ENCODE assay signal across 1 cellular context in genomic region chr1:205456868-205457724, GRCh38.
A peak's percentile ranks its signal among the peaks of the same experiment; 100 is the strongest.
TF ChIP-seq lines count a peak whose summit lies in the region.

No MANE protein-coding gene starts in this region.

TF ChIP-seq in GM23338, 12 proteins besides CTCF, POLR2A, EP300 and RAD21 (continued from another document):
- TF ChIP-seq, protein P1, sequence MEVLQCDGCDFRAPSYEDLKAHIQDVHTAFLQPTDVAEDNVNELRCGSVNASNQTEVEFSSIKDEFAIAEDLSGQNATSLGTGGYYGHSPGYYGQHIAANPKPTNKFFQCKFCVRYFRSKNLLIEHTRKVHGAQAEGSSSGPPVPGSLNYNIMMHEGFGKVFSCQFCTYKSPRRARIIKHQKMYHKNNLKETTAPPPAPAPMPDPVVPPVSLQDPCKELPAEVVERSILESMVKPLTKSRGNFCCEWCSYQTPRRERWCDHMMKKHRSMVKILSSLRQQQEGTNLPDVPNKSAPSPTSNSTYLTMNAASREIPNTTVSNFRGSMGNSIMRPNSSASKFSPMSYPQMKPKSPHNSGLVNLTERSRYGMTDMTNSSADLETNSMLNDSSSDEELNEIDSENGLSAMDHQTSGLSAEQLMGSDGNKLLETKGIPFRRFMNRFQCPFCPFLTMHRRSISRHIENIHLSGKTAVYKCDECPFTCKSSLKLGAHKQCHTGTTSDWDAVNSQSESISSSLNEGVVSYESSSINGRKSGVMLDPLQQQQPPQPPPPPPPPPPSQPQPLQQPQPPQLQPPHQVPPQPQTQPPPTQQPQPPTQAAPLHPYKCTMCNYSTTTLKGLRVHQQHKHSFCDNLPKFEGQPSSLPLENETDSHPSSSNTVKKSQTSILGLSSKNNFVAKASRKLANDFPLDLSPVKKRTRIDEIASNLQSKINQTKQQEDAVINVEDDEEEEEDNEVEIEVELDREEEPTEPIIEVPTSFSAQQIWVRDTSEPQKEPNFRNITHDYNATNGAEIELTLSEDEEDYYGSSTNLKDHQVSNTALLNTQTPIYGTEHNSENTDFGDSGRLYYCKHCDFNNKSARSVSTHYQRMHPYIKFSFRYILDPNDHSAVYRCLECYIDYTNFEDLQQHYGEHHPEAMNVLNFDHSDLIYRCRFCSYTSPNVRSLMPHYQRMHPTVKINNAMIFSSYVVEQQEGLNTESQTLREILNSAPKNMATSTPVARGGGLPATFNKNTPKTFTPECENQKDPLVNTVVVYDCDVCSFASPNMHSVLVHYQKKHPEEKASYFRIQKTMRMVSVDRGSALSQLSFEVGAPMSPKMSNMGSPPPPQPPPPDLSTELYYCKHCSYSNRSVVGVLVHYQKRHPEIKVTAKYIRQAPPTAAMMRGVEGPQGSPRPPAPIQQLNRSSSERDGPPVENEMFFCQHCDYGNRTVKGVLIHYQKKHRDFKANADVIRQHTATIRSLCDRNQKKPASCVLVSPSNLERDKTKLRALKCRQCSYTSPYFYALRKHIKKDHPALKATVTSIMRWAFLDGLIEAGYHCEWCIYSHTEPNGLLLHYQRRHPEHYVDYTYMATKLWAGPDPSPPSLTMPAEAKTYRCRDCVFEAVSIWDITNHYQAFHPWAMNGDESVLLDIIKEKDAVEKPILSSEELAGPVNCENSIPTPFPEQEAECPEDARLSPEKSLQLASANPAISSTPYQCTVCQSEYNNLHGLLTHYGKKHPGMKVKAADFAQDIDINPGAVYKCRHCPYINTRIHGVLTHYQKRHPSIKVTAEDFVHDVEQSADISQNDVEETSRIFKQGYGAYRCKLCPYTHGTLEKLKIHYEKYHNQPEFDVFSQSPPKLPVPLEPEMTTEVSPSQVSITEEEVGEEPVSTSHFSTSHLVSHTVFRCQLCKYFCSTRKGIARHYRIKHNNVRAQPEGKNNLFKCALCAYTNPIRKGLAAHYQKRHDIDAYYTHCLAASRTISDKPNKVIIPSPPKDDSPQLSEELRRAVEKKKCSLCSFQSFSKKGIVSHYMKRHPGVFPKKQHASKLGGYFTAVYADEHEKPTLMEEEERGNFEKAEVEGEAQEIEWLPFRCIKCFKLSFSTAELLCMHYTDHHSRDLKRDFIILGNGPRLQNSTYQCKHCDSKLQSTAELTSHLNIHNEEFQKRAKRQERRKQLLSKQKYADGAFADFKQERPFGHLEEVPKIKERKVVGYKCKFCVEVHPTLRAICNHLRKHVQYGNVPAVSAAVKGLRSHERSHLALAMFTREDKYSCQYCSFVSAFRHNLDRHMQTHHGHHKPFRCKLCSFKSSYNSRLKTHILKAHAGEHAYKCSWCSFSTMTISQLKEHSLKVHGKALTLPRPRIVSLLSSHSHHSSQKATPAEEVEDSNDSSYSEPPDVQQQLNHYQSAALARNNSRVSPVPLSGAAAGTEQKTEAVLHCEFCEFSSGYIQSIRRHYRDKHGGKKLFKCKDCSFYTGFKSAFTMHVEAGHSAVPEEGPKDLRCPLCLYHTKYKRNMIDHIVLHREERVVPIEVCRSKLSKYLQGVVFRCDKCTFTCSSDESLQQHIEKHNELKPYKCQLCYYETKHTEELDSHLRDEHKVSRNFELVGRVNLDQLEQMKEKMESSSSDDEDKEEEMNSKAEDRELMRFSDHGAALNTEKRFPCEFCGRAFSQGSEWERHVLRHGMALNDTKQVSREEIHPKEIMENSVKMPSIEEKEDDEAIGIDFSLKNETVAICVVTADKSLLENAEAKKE (CRISPR knock-in tag; IDR thresholded peaks at IDR 0.05): no peak
- TF ChIP-seq CREB1 (CRISPR knock-in tag; IDR thresholded peaks at IDR 0.05; ENCODE audit: low read depth): peak; percentile 51
TF ChIP-seq in GM23338: peak in this region for 2.
